8 cellular contexts compared by ENCODE assay signal in genomic region chr14:73761621-73762355, GRCh38. TPM values are rescaled to one million over a fixed set of nuclear protein-coding genes. Genes with fewer than 3 reads are reported as not detected.
DNase-seq lines count a peak whose midpoint lies in the region; ATAC-seq and TF ChIP-seq lines count a peak whose summit lies in the region.

No MANE protein-coding gene starts in this region.

- no peak overlapping the region for H3K4me3 ChIP-seq in adrenal gland
- H3K4me3 ChIP-seq in lower leg skin (ENCODE audit: low read depth, poor library complexity, severe bottlenecking): no peak overlapping the region
- no peak overlapping the region for H3K4me3 ChIP-seq in A673 (ENCODE audit: low read depth, low read length, poor library complexity, severe bottlenecking)

- CTCF ChIA-PET in A673 (lab: Charles Lee): no interaction called here

- WGBS in adrenal gland, 4 donors: 29 to 34% (median 33%) methylated on average over 2 of the region's 2 CpGs
- WGBS in lower leg skin, 2 donors: 9% methylated on average over 2 of the region's 2 CpGs

- intact Hi-C loops in adrenal gland (cut with DNase I) (no loop called here), lower leg skin (cut with DNase I; ENCODE audit: low total_unique reads) (no loop called here), A673 (cut with micrococcal nuclease; ENCODE audit: unreplicated experiment) (no loop called here)

- no peak for TF ChIP-seq POLR2A in adrenal gland (IDR thresholded peaks at IDR 0.05)
- no peak for TF ChIP-seq POLR2A in lower leg skin (IDR thresholded peaks at IDR 0.05)

- H3K27me3 Mint-ChIP-seq in nephron progenitor cell (ENCODE audit: low read depth, poor library complexity): no peaks in the 10 kb centered on the region

- POLR2A ChIA-PET in A673 (lab: Charles Lee; ENCODE audit: low non-redundant PET): no interaction called here

- H3K27ac Mint-ChIP-seq in nephron progenitor cell: peak overlapping the region; percentile 0

- no peaks in the 10 kb centered on the region for H3K9me3 Mint-ChIP-seq in nephron progenitor cell

- no peak for DNase-seq in adrenal gland
- no peak for DNase-seq in nephron progenitor cell
- no peak for DNase-seq in lower leg skin (ENCODE audit: low spot score in 2 of 2)
- DNase-seq in A673 (ENCODE audit: low spot score): no peak
- no peak for DNase-seq in GM03348 (ENCODE audit: low spot score)
- no peak for DNase-seq in NCI-H526 (lab: John Stamatoyannopoulos, UW)

- H3K4me1 ChIP-seq in adrenal gland (replicated peaks in 1 of 2) (peaks cover 61 to 84% of the 10 kb centered on the region in 2 donors), A673 (ENCODE audit: insufficient read depth, low read length, poor library complexity, severe bottlenecking) (peaks cover 35% of the 10 kb centered on the region)

- H3K27ac ChIP-seq in C4-2B: peak overlapping the region; percentile 94
- H3K27ac ChIP-seq in adrenal gland: peak overlapping the region in 3 of 5 donors; percentile 98 to 99 (median 99)
- no peak overlapping the region for H3K27ac ChIP-seq in A673 (ENCODE audit: low read depth, low read length, poor library complexity, severe bottlenecking)

- no peaks in the 10 kb centered on the region for H3K9me3 ChIP-seq in adrenal gland (replicated peaks in 1 of 3)
- H3K9me3 ChIP-seq in A673 (ENCODE audit: low read depth, low read length, poor library complexity, severe bottlenecking): no peaks in the 10 kb centered on the region

- H3K4me1 Mint-ChIP-seq in nephron progenitor cell: peaks cover 81% of the 10 kb centered on the region

- H3K27me3 ChIP-seq in adrenal gland: no peaks in the 10 kb centered on the region
- H3K27me3 ChIP-seq in A673 (replicated peaks; ENCODE audit: insufficient read depth, low read depth, low read length, poor library complexity): no peaks in the 10 kb centered on the region

- no peak for TF ChIP-seq CTCF in C4-2B (conservative IDR thresholded peaks at IDR 0.05)
- TF ChIP-seq CTCF in adrenal gland (IDR thresholded peaks at IDR 0.05): no peak
- no peak for TF ChIP-seq CTCF in nephron progenitor cell (IDR thresholded peaks at IDR 0.05)
- TF ChIP-seq CTCF in lower leg skin (IDR thresholded peaks at IDR 0.05): no peak
- TF ChIP-seq CTCF in A673 (conservative IDR thresholded peaks at IDR 0.05; ENCODE audit: low read depth, low read length): no peak

- no peaks in the 10 kb centered on the region for H3K36me3 Mint-ChIP-seq in nephron progenitor cell (ENCODE audit: low read depth)

- no TSS peak for BruUV-seq in A673 (replicated peaks; lab: Mats Ljungman, UMichigan)

- H3K36me3 ChIP-seq in adrenal gland (replicated peaks in 1 of 2) (no peaks in the 10 kb centered on the region), A673 (ENCODE audit: insufficient read depth, low read length, poor library complexity, severe bottlenecking) (no peaks in the 10 kb centered on the region)

- peak overlapping the region; percentile 54 for H3K4me3 Mint-ChIP-seq in nephron progenitor cell

- peak; percentile 3 for ATAC-seq in GM21737 (IDR thresholded peaks at IDR 0.05; ENCODE audit: unreplicated experiment)

RNA-seq across cellular contexts. Expression of gene PNMA1, which starts 47.6 kb away (rescaled TPM):
- total RNA-seq in adrenal gland (10 to 100 TPM; 23.1 to 74.6 (median 43.2) TPM), lower leg skin (1 to 10 TPM; 4.6 to 8.5 (median 6.6) TPM), A673 (2021) (48.8 and 51.4 TPM in 2 replicates)
- 10 to 100 TPM; 14.4 to 52.5 (median 16.7) TPM for polyA plus RNA-seq in adrenal gland
